8 cellular contexts compared by ENCODE assay signal in the genomic region with DNA sequence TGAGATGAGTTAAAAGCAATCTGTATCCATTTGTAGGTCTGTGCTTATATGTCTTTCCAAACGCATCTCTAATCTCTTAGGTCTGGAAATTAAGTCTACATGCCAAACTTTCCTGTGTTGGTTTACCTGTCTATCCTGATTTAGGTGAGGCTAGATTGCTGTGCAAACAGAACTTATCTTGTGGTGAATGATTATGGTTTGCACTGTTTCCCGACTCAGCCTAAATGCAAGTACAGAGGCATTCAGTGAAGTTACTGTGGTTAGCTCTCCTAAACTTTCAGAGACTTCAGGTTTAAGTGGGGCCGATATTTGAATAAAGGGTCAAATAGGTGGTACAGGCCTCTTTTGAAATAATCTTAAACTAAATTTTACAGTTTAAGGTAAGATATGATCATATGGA.
"Had no signal": no experiment of that assay in that cellular context is flagged by ENCODE, and none has a peak within 500 bp of the region (broad histone marks: within the 10 kb centered on the region; RNA-seq: fewer than 3 reads in every experiment).

No MANE protein-coding gene starts in this region.

- H3K4me3 ChIP-seq: GM23248, HAP-1, K562 had no signal

- H3K4me1 ChIP-seq: HAP-1 had no signal

- H3K4me3 Mint-ChIP-seq: HFFc6 had no signal

- H3K9me3 Mint-ChIP-seq: HFFc6 had no signal

- H3K27ac Mint-ChIP-seq: HFFc6 had no signal

- H2AFZ ChIP-seq: GM23248 had no signal

- H3K27ac ChIP-seq: GM23248 had no signal

- H3K9ac ChIP-seq: GM23248 had no signal

- H3K9me3 ChIP-seq: HAP-1 had no signal

- DNase-seq: GM23248, GOT3, H7, HFFc6, IMR-90 had no signal

- H3K36me3 ChIP-seq: HAP-1 had no signal

- ATAC-seq: HCT116, K562 had no signal
